In the genomic region with DNA sequence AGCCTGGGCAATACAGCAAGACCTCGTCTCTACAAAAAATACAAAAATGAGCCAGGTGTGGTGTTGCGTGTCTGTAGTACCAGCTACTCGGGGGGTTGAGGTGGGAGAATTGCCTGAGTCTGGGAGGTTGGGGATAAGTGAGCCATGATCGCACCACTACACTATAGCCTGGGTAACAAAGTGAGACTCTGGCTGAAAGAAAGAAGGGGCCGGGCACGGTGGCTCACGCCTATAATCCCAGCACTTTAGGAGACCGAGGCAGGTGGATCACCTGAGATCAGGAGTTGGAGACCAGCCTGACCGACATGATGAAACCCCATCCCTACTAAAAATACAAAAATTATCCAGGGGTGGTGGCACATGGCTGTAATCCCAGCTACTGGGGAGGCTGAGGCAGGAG, we compare ENCODE assay signal across 35 cellular contexts.
"Had no signal": no experiment of that assay in that cellular context is flagged by ENCODE, and none has a peak within 500 bp of the region (broad histone marks: within the 10 kb centered on the region; RNA-seq: fewer than 3 reads in every experiment).

No MANE protein-coding gene starts in this region.

- H3K9me3 ChIP-seq: adrenal gland, body of pancreas, breast epithelium had no signal

- H3K27ac Mint-ChIP-seq: activated B cell treated with CpG ODN at 0.5 μM for 24 hours; activated CD4-positive, alpha-beta memory T cell treated with anti-CD3 and anti-CD28 coated beads for 36 hours; activated CD4-positive, alpha-beta T cell treated with anti-CD3 and anti-CD28 coated beads, Interleukin-2, amount 10 ng/mL, durations not matched to agents 24 days and 14 days; activated CD8-positive, alpha-beta T cell treated with anti-CD3 and anti-CD28 coated beads for 36 hours; activated naive CD4-positive, alpha-beta T cell treated with anti-CD3 and anti-CD28 coated beads for 36 hours; activated naive CD4-positive, alpha-beta T cell treated with anti-CD3 and anti-CD28 coated beads, Interleukin-2, amount 50 U/mL, for 24 hours; activated naive CD8-positive, alpha-beta T cell treated with anti-CD3 and anti-CD28 coated beads for 36 hours; activated T-cell treated with anti-CD3 and anti-CD28 coated beads, Interleukin-2, amount 50 U/mL, for 72 hours; activated T-helper 1 cell treated with anti-CD3 and anti-CD28 coated beads, Interleukin-12 subunit alpha, Interleukin-12 subunit beta, Interleukin-2, Interleukin-4 antibody, amounts not matched to agents 30 ng/mL and 10 ng/mL and 1 ng/mL, durations not matched to agents 14 hours and 24 hours and 36 hours; activated T-helper 17 cell treated with anti-CD3 and anti-CD28 coated beads, Interleukin-2, amount 50 U/mL, for 72 hours; T-helper 1 cell treated with Interleukin-12 subunit alpha and Interleukin-12 subunit beta and Interleukin-4 antibody, amounts not matched to agents 30 μg/mL and 1 μg/mL, for 36 hours; T-helper 2 cell treated with Interferon-gamma antibody and Interleukin-4, amounts not matched to agents 5 μg/mL and 100 μg/mL, for 36 hours had no signal

- H3K4me1 ChIP-seq: breast epithelium had no signal

- H3K4me3 ChIP-seq: adrenal gland, body of pancreas, breast epithelium had no signal

- ATAC-seq: activated CD8-positive, alpha-beta T cell treated with anti-CD3 and anti-CD28 coated beads for 36 hours; activated T-cell treated with anti-CD3 and anti-CD28 coated beads, Interleukin-2, amount 50 U/mL, for 4 hours; activated T-cell treated with anti-CD3 and anti-CD28 coated beads, Interleukin-2, amount 50 U/mL, for 72 hours; activated T-helper 17 cell treated with anti-CD3 and anti-CD28 coated beads, Interleukin-2, amount 50 U/mL, for 72 hours; body of pancreas had no signal

- DNase-seq: activated B cell treated with CpG ODN at 0.5 μM for 24 hours; activated CD4-positive, alpha-beta memory T cell treated with anti-CD3 and anti-CD28 coated beads for 36 hours; activated CD4-positive, alpha-beta T cell treated with anti-CD3 and anti-CD28 coated beads for 4 hours; activated CD4-positive, alpha-beta T cell treated with anti-CD3 and anti-CD28 coated beads, Interleukin-2, amount 10 ng/mL, durations not matched to agents 24 days and 14 days; activated CD4-positive, alpha-beta T cell treated with anti-CD3 and anti-CD28 coated beads, Interleukin-2, amount 50 U/mL, for 1 hour; activated CD4-positive, alpha-beta T cell treated with anti-CD3 and anti-CD28 coated beads, Interleukin-2, amount 50 U/mL, for 4 hours; activated CD4-positive, CD25-positive, alpha-beta regulatory T cell treated with anti-CD3 and anti-CD28 coated beads, Interleukin-2, amount 50 U/mL, for 72 hours; activated CD8-positive, alpha-beta memory T cell treated with anti-CD3 and anti-CD28 coated beads, Interleukin-2, amount 50 U/mL, for 4 hours; activated CD8-positive, alpha-beta T cell treated with anti-CD3 and anti-CD28 coated beads for 36 hours; activated effector memory CD4-positive, alpha-beta T cell treated with Interleukin-2 at 50 U/mL for 16 hours; activated gamma-delta T cell; activated naive CD4-positive, alpha-beta T cell; activated naive CD4-positive, alpha-beta T cell treated with anti-CD3 and anti-CD28 coated beads for 36 hours; activated naive CD8-positive, alpha-beta T cell treated with anti-CD3 and anti-CD28 coated beads for 36 hours; activated T-cell treated with anti-CD3 and anti-CD28 coated beads for 4 hours; activated T-cell treated with anti-CD3 and anti-CD28 coated beads, Interleukin-2, amount 50 U/mL, for 1 hour; activated T-cell treated with anti-CD3 and anti-CD28 coated beads, Interleukin-2, amount 50 U/mL, for 4 hours; activated T-cell treated with anti-CD3 and anti-CD28 coated beads, Interleukin-2, amount 50 U/mL, for 72 hours; amniotic stem cell; aorta; body of pancreas; brain microvascular endothelial cell; central memory CD4-positive, alpha-beta T cell; SW 1271; T-helper 1 cell; T-helper 2 cell; T-helper 9 cell had no signal

- H3K4me3 Mint-ChIP-seq: activated B cell treated with CpG ODN at 0.5 μM for 24 hours; activated CD4-positive, alpha-beta memory T cell treated with anti-CD3 and anti-CD28 coated beads for 36 hours; activated CD4-positive, alpha-beta T cell treated with anti-CD3 and anti-CD28 coated beads, Interleukin-2, amount 10 ng/mL, durations not matched to agents 24 days and 14 days; activated CD8-positive, alpha-beta T cell treated with anti-CD3 and anti-CD28 coated beads for 36 hours; activated naive CD4-positive, alpha-beta T cell treated with anti-CD3 and anti-CD28 coated beads for 36 hours; activated naive CD4-positive, alpha-beta T cell treated with anti-CD3 and anti-CD28 coated beads, Interleukin-2, amount 50 U/mL, for 24 hours; activated naive CD8-positive, alpha-beta T cell treated with anti-CD3 and anti-CD28 coated beads for 36 hours; activated T-cell treated with anti-CD3 and anti-CD28 coated beads, Interleukin-2, amount 50 U/mL, for 4 hours; activated T-cell treated with anti-CD3 and anti-CD28 coated beads, Interleukin-2, amount 50 U/mL, for 72 hours; activated T-helper 1 cell treated with anti-CD3 and anti-CD28 coated beads, Interleukin-12 subunit alpha, Interleukin-12 subunit beta, Interleukin-2, Interleukin-4 antibody, amounts not matched to agents 30 ng/mL and 10 ng/mL and 1 ng/mL, durations not matched to agents 14 hours and 24 hours and 36 hours; activated T-helper 17 cell treated with anti-CD3 and anti-CD28 coated beads, Interleukin-2, amount 50 U/mL, for 72 hours; T-helper 1 cell treated with Interleukin-12 subunit alpha and Interleukin-12 subunit beta and Interleukin-4 antibody, amounts not matched to agents 30 μg/mL and 1 μg/mL, for 36 hours; T-helper 2 cell treated with Interferon-gamma antibody and Interleukin-4, amounts not matched to agents 5 μg/mL and 100 μg/mL, for 36 hours had no signal

- H3K27me3 Mint-ChIP-seq: activated B cell treated with CpG ODN at 0.5 μM for 24 hours; activated CD8-positive, alpha-beta T cell treated with anti-CD3 and anti-CD28 coated beads for 36 hours; activated naive CD4-positive, alpha-beta T cell treated with anti-CD3 and anti-CD28 coated beads, Interleukin-2, amount 50 U/mL, for 24 hours; activated naive CD8-positive, alpha-beta T cell treated with anti-CD3 and anti-CD28 coated beads for 36 hours had no signal

- H3K36me3 ChIP-seq: adrenal gland, brain microvascular endothelial cell, breast epithelium had no signal

- H3K27ac ChIP-seq: adrenal gland, body of pancreas, brain microvascular endothelial cell, breast epithelium, VCaP had no signal

- H3K36me3 Mint-ChIP-seq: activated CD4-positive, alpha-beta memory T cell treated with anti-CD3 and anti-CD28 coated beads for 36 hours; activated naive CD4-positive, alpha-beta T cell treated with anti-CD3 and anti-CD28 coated beads, Interleukin-2, amount 50 U/mL, for 24 hours; activated naive CD8-positive, alpha-beta T cell treated with anti-CD3 and anti-CD28 coated beads for 36 hours had no signal

- H3K27me3 ChIP-seq: adrenal gland, body of pancreas, brain microvascular endothelial cell, breast epithelium had no signal

- H3K9me3 Mint-ChIP-seq: activated B cell treated with CpG ODN at 0.5 μM for 24 hours; activated CD4-positive, alpha-beta memory T cell treated with anti-CD3 and anti-CD28 coated beads for 36 hours; activated CD4-positive, alpha-beta T cell treated with anti-CD3 and anti-CD28 coated beads, Interleukin-2, amount 10 ng/mL, durations not matched to agents 24 days and 14 days; activated CD8-positive, alpha-beta T cell treated with anti-CD3 and anti-CD28 coated beads for 36 hours; activated naive CD4-positive, alpha-beta T cell treated with anti-CD3 and anti-CD28 coated beads for 36 hours; activated naive CD4-positive, alpha-beta T cell treated with anti-CD3 and anti-CD28 coated beads, Interleukin-2, amount 50 U/mL, for 24 hours; activated naive CD8-positive, alpha-beta T cell treated with anti-CD3 and anti-CD28 coated beads for 36 hours; activated T-cell treated with anti-CD3 and anti-CD28 coated beads, Interleukin-2, amount 50 U/mL, for 4 hours; activated T-cell treated with anti-CD3 and anti-CD28 coated beads, Interleukin-2, amount 50 U/mL, for 72 hours; activated T-helper 1 cell treated with anti-CD3 and anti-CD28 coated beads, Interleukin-12 subunit alpha, Interleukin-12 subunit beta, Interleukin-2, Interleukin-4 antibody, amounts not matched to agents 30 ng/mL and 10 ng/mL and 1 ng/mL, durations not matched to agents 14 hours and 24 hours and 36 hours; activated T-helper 17 cell treated with anti-CD3 and anti-CD28 coated beads, Interleukin-2, amount 50 U/mL, for 72 hours; T-helper 1 cell treated with Interleukin-12 subunit alpha and Interleukin-12 subunit beta and Interleukin-4 antibody, amounts not matched to agents 30 μg/mL and 1 μg/mL, for 36 hours; T-helper 2 cell treated with Interferon-gamma antibody and Interleukin-4, amounts not matched to agents 5 μg/mL and 100 μg/mL, for 36 hours had no signal
